Comparison of ENCODE assay signal across 31 cellular contexts in genomic region chr7:45461014-45461413, GRCh38.
"Had no signal": no experiment of that assay in that cellular context is flagged by ENCODE, and none has a peak within 500 bp of the region (broad histone marks: within the 10 kb centered on the region; RNA-seq: fewer than 3 reads in every experiment).

No MANE protein-coding gene starts in this region.

- H3K36me3 ChIP-seq: ascending aorta, breast epithelium, cardiac muscle cell, colonic mucosa had no signal

- FAIRE-seq: endometrium, endothelial cell of umbilical vein, frontal cortex had no signal

- H3K9me3 ChIP-seq: ascending aorta, breast epithelium, colonic mucosa had no signal

- H3K27ac ChIP-seq: ascending aorta, breast epithelium, cardiac muscle cell, colonic mucosa, epithelial cell of prostate, VCaP had no signal

- DNase-seq: activated CD4-positive, alpha-beta memory T cell treated with anti-CD3 and anti-CD28 coated beads, Interleukin-2, amount 10 ng/mL, durations not matched to agents 7 days and 5 days; activated CD4-positive, alpha-beta T cell treated with anti-CD3 and anti-CD28 coated beads for 1 hour; activated CD4-positive, alpha-beta T cell treated with anti-CD3 and anti-CD28 coated beads for 4 hours; activated CD4-positive, alpha-beta T cell treated with anti-CD3 and anti-CD28 coated beads, Interleukin-2, amount 10 ng/mL, durations not matched to agents 7 days and 5 days; activated CD4-positive, alpha-beta T cell treated with anti-CD3 and anti-CD28 coated beads, Interleukin-2, amount 50 U/mL, for 4 hours; activated CD8-positive, alpha-beta memory T cell treated with anti-CD3 and anti-CD28 coated beads, Interleukin-2, amount 50 U/mL, for 48 hours; activated gamma-delta T cell; activated naive CD4-positive, alpha-beta T cell; activated naive CD4-positive, alpha-beta T cell treated with anti-CD3 and anti-CD28 coated beads, Interleukin-2, amount 10 ng/mL, durations not matched to agents 7 days and 5 days; activated naive CD8-positive, alpha-beta T cell treated with anti-CD3 and anti-CD28 coated beads, Interleukin-2, amount 10 ng/mL, durations not matched to agents 7 days and 5 days; activated T-cell treated with anti-CD3 and anti-CD28 coated beads for 4 hours; activated T-cell treated with anti-CD3 and anti-CD28 coated beads, Interleukin-2, amount 50 U/mL, for 24 hours; activated T-cell treated with anti-CD3 and anti-CD28 coated beads, Interleukin-2, amount 50 U/mL, for 72 hours; central memory CD4-positive, alpha-beta T cell; cerebellar nuclear complex; colonic mucosa; effector CD8-positive, alpha-beta T cell; foreskin fibroblast; head of caudate nucleus; T-helper 17 cell; T1000 had no signal

- ATAC-seq: activated naive CD4-positive, alpha-beta T cell treated with anti-CD3 and anti-CD28 coated beads, Interleukin-2, amount 50 U/mL, for 72 hours; activated T-cell treated with anti-CD3 and anti-CD28 coated beads, Interleukin-2, amount 50 U/mL, for 72 hours; T-helper 17 cell; WTC11 had no signal

- H3K27me3 ChIP-seq: ascending aorta, breast epithelium, cardiac muscle cell, colonic mucosa had no signal

- H3K4me3 ChIP-seq: ascending aorta, breast epithelium, cardiac muscle cell, colonic mucosa had no signal

- H3K4me1 ChIP-seq: ascending aorta, breast epithelium, colonic mucosa had no signal
